Comparison of ENCODE assay signal across 1 cellular context in the genomic region with DNA sequence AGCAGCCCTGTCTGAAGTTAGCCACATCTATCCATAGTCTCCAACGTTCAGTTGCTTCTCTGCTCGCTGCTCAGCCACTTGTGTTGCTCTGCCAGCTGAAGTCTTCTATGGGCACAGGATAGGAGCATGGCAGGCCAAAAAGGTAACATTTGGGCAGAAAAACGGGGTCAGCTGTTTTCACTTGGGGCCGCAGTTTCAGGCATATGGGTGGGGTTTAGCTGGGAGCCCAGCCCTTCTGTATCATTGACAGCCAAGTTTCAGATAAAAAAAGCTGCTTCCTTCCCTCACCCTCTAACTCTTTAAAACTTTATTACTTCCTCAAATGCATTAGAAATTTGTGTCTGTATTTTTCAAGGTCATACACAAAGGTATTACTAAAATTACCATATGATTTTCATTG.
TF ChIP-seq lines count a peak whose summit lies in the region.

No MANE protein-coding gene starts in this region.

TF ChIP-seq in H1, 55 proteins besides CTCF, POLR2A, EP300 and RAD21 (continued from another document):
- TF ChIP-seq MAFK (IDR thresholded peaks at IDR 0.05; ENCODE audit: low read depth, low read length) (no peak), TEAD4 (IDR thresholded peaks at IDR 0.05; ENCODE audit: low read depth, low read length) (no peak), YY1 (IDR thresholded peaks at IDR 0.05; ENCODE audit: low read depth, low read length) (no peak), NANOG (IDR thresholded peaks at IDR 0.05; ENCODE audit: insufficient read depth, low read depth, low read length, poor library complexity, severe bottlenecking) (no peak), JUND (IDR thresholded peaks at IDR 0.05; ENCODE audit: low read length) (no peak), RFX5 (IDR thresholded peaks at IDR 0.05; ENCODE audit: borderline replicate concordance, low read depth, low read length) (no peak), SIRT6 (IDR thresholded peaks at IDR 0.05; ENCODE audit: low read length) (no peak)
